12 cellular contexts compared by ENCODE assay signal in the genomic region with DNA sequence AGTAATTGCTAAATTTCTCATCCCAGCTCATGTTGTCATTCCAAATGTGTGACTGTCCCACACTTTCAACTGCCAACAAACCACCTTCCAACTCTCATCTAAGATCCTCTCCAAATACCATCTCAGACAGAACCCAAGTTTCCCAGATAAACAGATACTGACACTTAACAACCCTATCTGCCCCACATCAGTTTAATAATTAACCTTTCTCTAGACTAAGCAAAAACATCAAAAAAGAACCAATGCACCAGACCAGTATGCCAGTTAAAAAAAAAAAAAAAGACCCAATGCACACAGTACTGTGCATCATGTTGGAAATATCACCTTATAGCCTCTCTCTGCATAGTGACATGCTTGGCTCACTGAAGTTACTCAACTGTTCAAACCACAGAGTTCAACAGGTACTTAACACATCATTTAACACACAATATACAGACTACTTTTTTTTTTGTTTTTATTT. TPM values are rescaled to one million over a fixed set of nuclear protein-coding genes. Genes with fewer than 3 reads are reported as not detected.
A peak's percentile ranks its signal among the peaks of the same experiment; 100 is the strongest.
DNase-seq lines count a peak whose midpoint lies in the region; ATAC-seq, FAIRE-seq and TF ChIP-seq lines count a peak whose summit lies in the region.
"Had no signal": no experiment of that assay in that cellular context is flagged by ENCODE, and none has a peak within 500 bp of the region (broad histone marks: within the 10 kb centered on the region; RNA-seq: fewer than 3 reads in every experiment).

No MANE protein-coding gene starts in this region.

- H3K9me2 ChIP-seq in HCT116 (ENCODE audit: insufficient read depth) = no peaks in the 10 kb centered on the region

- H3K27me3 ChIP-seq in CD8-positive, alpha-beta memory T cell (ENCODE audit: insufficient read depth, low read length, poor library complexity, severe bottlenecking) = no peaks in the 10 kb centered on the region
- H3K27me3 ChIP-seq in HCT116 (ENCODE audit: insufficient read depth, low read length) (no peaks in the 10 kb centered on the region), GM12878 (replicated peaks in 1 of 2; ENCODE audit: control insufficient read depth in 2 of 2, insufficient read depth in 2 of 2, low read length in 1 of 2) (no peaks in the 10 kb centered on the region)
- no peaks in the 10 kb centered on the region for H3K27me3 ChIP-seq in naive thymus-derived CD4-positive, alpha-beta T cell (ENCODE audit: control insufficient read depth in 2 of 2, insufficient read depth in 2 of 2, low read length in 2 of 2)

- peak overlapping the region in 6 of 8 donors; percentile 1 to 71 (median 10) for H3K27ac Mint-ChIP-seq in CD8-positive, alpha-beta memory T cell
- peak overlapping the region in 5 of 9 donors; percentile 0 to 63 (median 30) for H3K27ac Mint-ChIP-seq in naive thymus-derived CD4-positive, alpha-beta T cell
- no peak overlapping the region for H3K27ac Mint-ChIP-seq in mesothelial cell of epicardium

- no peak for FAIRE-seq in GM12878 (lab: Jason Lieb, UNC)

- H3K27ac ChIP-seq in CD8-positive, alpha-beta memory T cell (ENCODE audit: low read depth, low read length) = no peak overlapping the region
- H3K27ac ChIP-seq in HCT116 (ENCODE audit: low read depth, low read length) = no peak overlapping the region
- H3K27ac ChIP-seq in GM12878 (ENCODE audit: control insufficient read depth, insufficient read depth) = no peak overlapping the region
- no peak overlapping the region for H3K27ac ChIP-seq in naive thymus-derived CD4-positive, alpha-beta T cell (ENCODE audit: low read depth, low read length)

- no peak overlapping the region for H3K4me3 ChIP-seq in CD8-positive, alpha-beta memory T cell (ENCODE audit: low read length)
- H3K4me3 ChIP-seq in HCT116 (replicated peaks in 1 of 2; ENCODE audit: low read depth in 1 of 2, low read length in 2 of 2) (no peak overlapping the region), GM12878 (no peak overlapping the region)
- H3K4me3 ChIP-seq in naive thymus-derived CD4-positive, alpha-beta T cell (ENCODE audit: low read length) = no peak overlapping the region

- TF ChIP-seq RAD21 in HCT116 (IDR thresholded peaks at IDR 0.05; ENCODE audit: low read depth) (no peak), GM12878 (IDR thresholded peaks at IDR 0.05; ENCODE audit: insufficient read depth, low read depth, low read length) (no peak)

- in situ Hi-C loops in GM12878 (cut with MboI) = no loop called here

- no peaks in the 10 kb centered on the region for H3K36me3 ChIP-seq in CD8-positive, alpha-beta memory T cell (ENCODE audit: insufficient read depth, low read length)
- no peaks in the 10 kb centered on the region for H3K36me3 ChIP-seq in HCT116 (ENCODE audit: control insufficient read depth in 1 of 2, insufficient read depth in 2 of 2, low read length in 2 of 2)
- no peaks in the 10 kb centered on the region for H3K36me3 ChIP-seq in GM12878 (ENCODE audit: control insufficient read depth in 2 of 2, insufficient read depth in 2 of 2, low read length in 1 of 2)
- no peaks in the 10 kb centered on the region for H3K36me3 ChIP-seq in naive thymus-derived CD4-positive, alpha-beta T cell (ENCODE audit: control insufficient read depth in 2 of 3, insufficient read depth in 3 of 3, low read length in 3 of 3)

- TF ChIP-seq POLR2A in HCT116 (IDR thresholded peaks at IDR 0.05; ENCODE audit: borderline replicate concordance, extremely low read depth, insufficient read depth, insufficient read length) (no peak), GM12878 (IDR thresholded peaks at IDR 0.05; ENCODE audit: low read depth, low read length) (no peak)

- H3K36me3 Mint-ChIP-seq in CD8-positive, alpha-beta memory T cell = peaks cover 0 to 5% (median 0%) of the 10 kb centered on the region in 3 donors
- peaks cover 0 to 12% (median 5%) of the 10 kb centered on the region in 5 donors for H3K36me3 Mint-ChIP-seq in naive thymus-derived CD4-positive, alpha-beta T cell
- H3K36me3 Mint-ChIP-seq in mesothelial cell of epicardium = no peaks in the 10 kb centered on the region

- POLR2A ChIA-PET in CD8-positive, alpha-beta memory T cell (lab: Charles Lee) = no interaction called here
- POLR2A ChIA-PET in HCT116 (lab: Charles Lee) (no interaction called here), GM12878 (lab: Charles Lee) (interaction anchor here (0.8 kb wide), 1 partner anchor 129 kb away, joined by 4 read pairs; no protein-coding TSS in a partner anchor)
- POLR2A ChIA-PET in naive thymus-derived CD4-positive, alpha-beta T cell (lab: Charles Lee) = interaction anchor here (1.0 kb wide), 1 partner anchor 9 kb away, joined by 5 read pairs; no protein-coding TSS in a partner anchor

- no peak for TF ChIP-seq EP300 in GM12878 (IDR thresholded peaks at IDR 0.05; ENCODE audit: borderline replicate concordance in 1 of 2, control insufficient read depth in 1 of 2, low read depth in 2 of 2, low read length in 2 of 2)

- SMC1A ChIA-PET in GM12878 (lab: Charles Lee; ENCODE audit: uncharacterized antibody, unreplicated experiment) = interaction anchor here (0.8 kb wide), 1 partner anchor 56 kb away, joined by 3 read pairs; no protein-coding TSS in a partner anchor

- no peaks in the 10 kb centered on the region for H3K9me3 ChIP-seq in CD8-positive, alpha-beta memory T cell (ENCODE audit: low read length)
- H3K9me3 ChIP-seq in HCT116 (ENCODE audit: control insufficient read depth in 1 of 2, insufficient read depth in 1 of 2, low read depth in 1 of 2, low read length in 2 of 2) = no peaks in the 10 kb centered on the region
- H3K9me3 ChIP-seq in GM12878 (replicated peaks; ENCODE audit: control insufficient read depth, insufficient read depth, low read length) = no peaks in the 10 kb centered on the region
- no peaks in the 10 kb centered on the region for H3K9me3 ChIP-seq in naive thymus-derived CD4-positive, alpha-beta T cell (ENCODE audit: control insufficient read depth in 2 of 3, low read length in 3 of 3)

- peaks cover 57 to 78% (median 75%) of the 10 kb centered on the region in 3 donors for H3K4me1 Mint-ChIP-seq in CD8-positive, alpha-beta memory T cell
- H3K4me1 Mint-ChIP-seq in naive thymus-derived CD4-positive, alpha-beta T cell = peaks cover 39 to 88% (median 74%) of the 10 kb centered on the region in 7 donors
- H3K4me1 Mint-ChIP-seq in mesothelial cell of epicardium = peaks cover 8% of the 10 kb centered on the region

- CTCF ChIA-PET in CD8-positive, alpha-beta memory T cell (lab: Charles Lee) = no interaction called here
- CTCF ChIA-PET in HCT116 (lab: Charles Lee) (no interaction called here), GM12878 (lab: Yijun Ruan, JAX) (interaction anchor here (0.7 kb wide), 1 partner anchor 122 kb away, joined by 3 read pairs; no protein-coding TSS in a partner anchor)
- CTCF ChIA-PET in naive thymus-derived CD4-positive, alpha-beta T cell (lab: Charles Lee) = interaction anchor here (0.7 kb wide), 1 partner anchor 51 kb away, joined by 3 read pairs; no protein-coding TSS in a partner anchor

- H3K79me2 ChIP-seq in HCT116 (ENCODE audit: insufficient read depth, low read length) = peaks cover 34% of the 10 kb centered on the region
- peaks cover 54% of the 10 kb centered on the region for H3K79me2 ChIP-seq in GM12878 (ENCODE audit: control insufficient read depth, insufficient read depth, low read length)

- H3K27me3 Mint-ChIP-seq in CD8-positive, alpha-beta memory T cell = peaks cover 0 to 4% of the 10 kb centered on the region in 2 donors
- H3K27me3 Mint-ChIP-seq in naive thymus-derived CD4-positive, alpha-beta T cell = no peaks in the 10 kb centered on the region
- H3K27me3 Mint-ChIP-seq in mesothelial cell of epicardium (ENCODE audit: low read depth) = peaks cover 30% of the 10 kb centered on the region

- peak overlapping the region in 2 of 7 donors; percentile 1 to 14 for H3K4me3 Mint-ChIP-seq in CD8-positive, alpha-beta memory T cell
- peak overlapping the region in 7 of 10 donors; percentile 9 to 43 (median 30) for H3K4me3 Mint-ChIP-seq in naive thymus-derived CD4-positive, alpha-beta T cell
- H3K4me3 Mint-ChIP-seq in mesothelial cell of epicardium = no peak overlapping the region

- no TSS peak for BruUV-seq in HCT116 (replicated peaks; lab: Mats Ljungman, UMichigan)
- BruUV-seq in GM12878 (replicated peaks; lab: Mats Ljungman, UMichigan) = no TSS peak

- DNase-seq in CD8-positive, alpha-beta memory T cell = no peak
- no peak for DNase-seq in HCT116 (ENCODE audit: low read depth, low spot score)
- no peak for DNase-seq in GM12878 (ENCODE audit: low read depth, low spot score)
- no peak for DNase-seq in naive thymus-derived CD4-positive, alpha-beta T cell
- no peak for DNase-seq in activated CD8-positive, alpha-beta memory T cell treated with anti-CD3 and anti-CD28 coated beads, Interleukin-2, amount 50 U/mL, for 4 hours
- DNase-seq in mesothelial cell of epicardium (ENCODE audit: low spot score in 2 of 2, unreplicated experiment in 2 of 2) = no peak
- DNase-seq: activated gamma-delta T cell treated with Interleukin-2 at 50 U/mL for 16 hours; H7; NCI-H1930; stimulated activated CD4-positive, alpha-beta T cell treated with anti-CD3 and anti-CD28 coated beads, Interleukin-4, amount 100 ng/mL, for 1 hour had no signal

- RAD21 ChIA-PET in HCT116 (lab: Charles Lee; ENCODE audit: low non-redundant PET in 1 of 2, low total read pairs in 2 of 2, uncharacterized antibody in 2 of 2, unreplicated experiment in 2 of 2) (no interaction called here), GM12878 (lab: Charles Lee; ENCODE audit: unreplicated experiment) (no interaction called here)

- H2AFZ ChIP-seq in HCT116 (ENCODE audit: low read depth, low read length, poor library complexity, severe bottlenecking) = no peak overlapping the region
- no peak overlapping the region for H2AFZ ChIP-seq in GM12878 (ENCODE audit: control insufficient read depth, low read depth, low read length)

- peak overlapping the region; percentile 7; the same call in 1 of the 2 replicates for H3K4me2 ChIP-seq in HCT116 (ENCODE audit: low read length)
- H3K4me2 ChIP-seq in GM12878 (ENCODE audit: control insufficient read depth, insufficient read depth) = peak overlapping the region; percentile 26; the same call in 1 of the 2 replicates

- no peaks in the 10 kb centered on the region for H3K9me3 Mint-ChIP-seq in CD8-positive, alpha-beta memory T cell
- H3K9me3 Mint-ChIP-seq in naive thymus-derived CD4-positive, alpha-beta T cell = peaks cover 0 to 4% (median 0%) of the 10 kb centered on the region in 11 donors
- H3K9me3 Mint-ChIP-seq in mesothelial cell of epicardium = no peaks in the 10 kb centered on the region

- ATAC-seq in HCT116 = no peak
- peak; percentile 67 for ATAC-seq in GM12878
- ATAC-seq in naive thymus-derived CD4-positive, alpha-beta T cell = no peak
- ATAC-seq in HG03159 (IDR thresholded peaks at IDR 0.05; ENCODE audit: unreplicated experiment) = no peak
- no peak for ATAC-seq in HG03196 (IDR thresholded peaks at IDR 0.05; ENCODE audit: unreplicated experiment)

- peaks cover 57% of the 10 kb centered on the region for H3K4me1 ChIP-seq in CD8-positive, alpha-beta memory T cell (ENCODE audit: insufficient read depth, low read length)
- H3K4me1 ChIP-seq in HCT116 (ENCODE audit: control insufficient read depth in 1 of 2, insufficient read depth in 2 of 2, low read length in 2 of 2) (peaks cover 10 to 17% of the 10 kb centered on the region in 2 experiments), GM12878 (ENCODE audit: control insufficient read depth, insufficient read depth, low read length) (peaks cover 40% of the 10 kb centered on the region)
- peaks cover 20 to 52% of the 10 kb centered on the region in 2 donors for H3K4me1 ChIP-seq in naive thymus-derived CD4-positive, alpha-beta T cell (ENCODE audit: control insufficient read depth in 2 of 2, insufficient read depth in 2 of 2, low read length in 2 of 2)

- H4K20me1 ChIP-seq in HCT116 (ENCODE audit: insufficient read depth) (no peaks in the 10 kb centered on the region), GM12878 (ENCODE audit: control insufficient read depth, insufficient read depth) (no peaks in the 10 kb centered on the region)

- TF ChIP-seq CTCF in HCT116 (IDR thresholded peaks at IDR 0.05 in 2 of 3, conservative IDR thresholded peaks at IDR 0.05 in 1 of 3; ENCODE audit: borderline replicate concordance in 1 of 3, insufficient read depth in 1 of 3, low read depth in 2 of 3, low read length in 2 of 3) = no peak
- TF ChIP-seq CTCF in GM12878 (IDR thresholded peaks at IDR 0.05 in 2 of 3, conservative IDR thresholded peaks at IDR 0.05 in 1 of 3; ENCODE audit: control insufficient read depth in 2 of 3, extremely low read depth in 1 of 3, insufficient read depth in 1 of 3, low read depth in 3 of 3, low read length in 3 of 3) = no peak
- no peak for TF ChIP-seq CTCF in mesothelial cell of epicardium (IDR thresholded peaks at IDR 0.05; ENCODE audit: unreplicated experiment)

- intact Hi-C loops in HCT116 (cut with micrococcal nuclease) (no loop called here), GM12878 (cut with micrococcal nuclease; ENCODE audit: unreplicated experiment) (loop anchor here (5.0 to 10.0 kb wide), 2 partner anchors 58 to 336 kb away; a partner anchor contains a TSS)
- intact Hi-C loops in naive thymus-derived CD4-positive, alpha-beta T cell (cut with micrococcal nuclease) = loop anchor here (10.0 kb wide), 4 partner anchors 106 to 1656 kb away; a partner anchor contains a TSS

- no peak overlapping the region for H3K9ac ChIP-seq in HCT116 (ENCODE audit: low read length)
- no peak overlapping the region; the same call in 1 of the 2 replicates for H3K9ac ChIP-seq in GM12878 (ENCODE audit: control insufficient read depth, insufficient read depth, low read length)

RNA-seq across cellular contexts. Expression of a gene that starts 5.5 kb away (rescaled TPM):
- total RNA-seq in CD8-positive, alpha-beta memory T cell = 10 to 100 TPM; 18.3 to 21.0 TPM
- polyA plus RNA-seq in CD8-positive, alpha-beta memory T cell = 17.0 TPM
- total RNA-seq in HCT116 (2021; ENCODE audit: unreplicated experiment) = 14.8 TPM
- polyA plus RNA-seq in HCT116 (2012) = 6.7 and 6.9 TPM in 2 replicates
- total RNA-seq in GM12878 (2013; cell fraction: nucleolus; rRNA removed) = 27.9 and 32.4 TPM in 2 replicates
- total RNA-seq in GM12878 (2014; rRNA removed) = 14.1 and 19.5 TPM in 2 replicates
- 10.3 and 12.1 TPM in 2 replicates for total RNA-seq in GM12878 (2014; rRNA removed; fragmentation: Illumina TruSeq; extraction: Trizol)
- total RNA-seq in GM12878 (2021) = 17.8 and 18.6 TPM in 2 replicates
- 4.7 TPM for polyA plus RNA-seq in GM12878 (2011; ENCODE audit: low read depth)
- 9.2 and 9.8 TPM in 2 replicates for polyA plus RNA-seq in GM12878 (2011; rRNA removed)
- polyA plus RNA-seq in GM12878 (2011; cell fraction: cytosol; rRNA removed) = 6.9 and 8.4 TPM in 2 replicates
- 12.1 and 13.6 TPM in 2 replicates for polyA plus RNA-seq in GM12878 (2011; cell fraction: nucleus; rRNA removed)
- polyA plus RNA-seq in GM12878 (2012) = 5.6 and 7.5 TPM in 2 replicates
- polyA plus RNA-seq in GM12878 (2014; fragmentation: Illumina TruSeq; extraction: Trizol) = 11.1 and 12.1 TPM in 2 replicates
- polyA plus RNA-seq in GM12878 (2014; fragmentation: Nextera tagmentation; extraction: Ambion mirVana) = 1 to 10 TPM; 3.2 to 4.3 TPM
- polyA plus RNA-seq in GM12878 (2014; rRNA removed) = 9.6 and 11.2 TPM in 2 replicates
- polyA plus RNA-seq in GM12878 (2016; fragmentation: Nextera tagmentation; extraction: Ambion mirVana) = 10 to 100 TPM; 10.8 to 12.9 TPM
- polyA minus RNA-seq in GM12878 (2011; rRNA and poly(A)+ RNA removed) = 18.7 and 23.7 TPM in 2 replicates
- 9.9 and 12.2 TPM in 2 replicates for polyA minus RNA-seq in GM12878 (2011; cell fraction: cytosol; rRNA and poly(A)+ RNA removed)
- polyA minus RNA-seq in GM12878 (2011; cell fraction: nucleus; rRNA and poly(A)+ RNA removed) = 12.5 and 29.7 TPM in 2 replicates
- 10 to 100 TPM; 28.4 to 47.1 (median 39.0) TPM for total RNA-seq in naive thymus-derived CD4-positive, alpha-beta T cell
- polyA plus RNA-seq in naive thymus-derived CD4-positive, alpha-beta T cell = 10 to 100 TPM in 1 of 2 donors, 1 to 10 TPM in 1; 9.9 to 25.3 TPM
- 4.1 to 5.4 TPM (median 4.4 TPM) in 3 replicates for total RNA-seq in mesothelial cell of epicardium

Comparison
In these comparisons a context has a peak if more than half of its experiments do, and no peak if none do; other contexts are left out.
1. CTCF ChIA-PET loops: an anchor here in GM12878 (0.7 kb wide) and naive thymus-derived CD4-positive, alpha-beta T cell (0.7 kb wide); none called in CD8-positive, alpha-beta memory T cell and HCT116.
2. POLR2A ChIA-PET loops: an anchor here in GM12878 (0.8 kb wide) and naive thymus-derived CD4-positive, alpha-beta T cell (1.0 kb wide); none called in CD8-positive, alpha-beta memory T cell and HCT116.